ENCODE assay signal across 8 cellular contexts in genomic region chr13:24683833-24684599, GRCh38. TPM values are rescaled to one million over a fixed set of nuclear protein-coding genes. Genes with fewer than 3 reads are reported as not detected.
DNase-seq lines count a peak whose midpoint lies in the region; ATAC-seq, FAIRE-seq and TF ChIP-seq lines count a peak whose summit lies in the region.

No MANE protein-coding gene starts in this region.

- no peaks in the 10 kb centered on the region for H3K9me2 ChIP-seq in Karpas-422 (replicated peaks; ENCODE audit: insufficient read depth, low read length)

- peaks cover 15% of the 10 kb centered on the region for H3K4me1 ChIP-seq in Karpas-422 (ENCODE audit: low read length)

- no peak overlapping the region for H3K4me3 ChIP-seq in Karpas-422 (ENCODE audit: low read length)
- H3K4me3 ChIP-seq in astrocyte of the spinal cord (ENCODE audit: low read depth, low read length): no peak overlapping the region

- FAIRE-seq in GM19239 (lab: Jason Lieb, UNC): peak; percentile 97

- no peaks in the 10 kb centered on the region for H3K9me3 ChIP-seq in Karpas-422 (ENCODE audit: low read length)

- no peaks in the 10 kb centered on the region for H3K36me3 ChIP-seq in Karpas-422 (ENCODE audit: insufficient read depth, low read length)

- TF ChIP-seq CTCF in astrocyte of the spinal cord (IDR thresholded peaks at IDR 0.05; ENCODE audit: low read depth, low read length): peak; percentile 84

- H3K27ac ChIP-seq in Karpas-422 (ENCODE audit: low read length): no peak overlapping the region

- ATAC-seq in HG02763 (IDR thresholded peaks at IDR 0.05; ENCODE audit: unreplicated experiment): no peak

- no peak overlapping the region; the same call in 1 of the 2 replicates for H2AFZ ChIP-seq in Karpas-422 (ENCODE audit: low read length)

- no peak overlapping the region for H3K4me2 ChIP-seq in Karpas-422 (ENCODE audit: low read depth, low read length, poor library complexity, severe bottlenecking)

- H3K79me2 ChIP-seq in Karpas-422 (ENCODE audit: low read length): no peaks in the 10 kb centered on the region

- DNase-seq in C1 segment of cervical spinal cord (lab: John Stamatoyannopoulos, UW) (peak in 11 of 14 donors; percentile 2 to 65 (median 30)), GM19239 (ENCODE audit: insufficient read length, low spot score) (peak; percentile 84), Karpas-422 (peak; percentile 83), T-helper 9 cell (peak; percentile 37), astrocyte of the spinal cord (ENCODE audit: low read depth, low spot score) (peak; percentile 11), iPS-NIHi7 (ENCODE audit: extremely low spot score) (peak; percentile 91)
- DNase-seq in stimulated activated CD4-positive, alpha-beta T cell treated with anti-CD3 and anti-CD28 coated beads, Interleukin-1b, Interleukin-23, amount 100 ng/mL, for 48 hours: peak; percentile 57

- no peaks in the 10 kb centered on the region for H4K20me1 ChIP-seq in Karpas-422 (ENCODE audit: insufficient read depth, low read depth, low read length)

- no peak overlapping the region; the same call in 1 of the 2 replicates for H3K9ac ChIP-seq in Karpas-422 (ENCODE audit: low read length)

- H3K27me3 ChIP-seq in Karpas-422 (ENCODE audit: low read length): no peaks in the 10 kb centered on the region

- in situ Hi-C loops in astrocyte of the spinal cord (cut with HindIII; ENCODE audit: low sequenced_read_pairs): no loop called here

RNA-seq across cellular contexts. Expression of gene ATP12A, which starts 3.8 kb away (rescaled TPM):
- not detected in 2 replicates for total RNA-seq in Karpas-422 (2014; rRNA removed; shearing (Covaris generic); ENCODE audit: low replicate concordance)

Comparison
In these comparisons a context has a peak if more than half of its experiments do, and no peak if none do; other contexts are left out.
1. DNase-seq: peak in every context shown above with its lines; median percentile 91 in iPS-NIHi7; 84 in GM19239; 83 in Karpas-422; 57 in stimulated activated CD4-positive, alpha-beta T cell treated with anti-CD3 and anti-CD28 coated beads, Interleukin-1b, Interleukin-23, amount 100 ng/mL, for 48 hours; 37 in T-helper 9 cell; 30 in C1 segment of cervical spinal cord; 11 in astrocyte of the spinal cord.